9 cellular contexts compared by ENCODE assay signal in the genomic region with DNA sequence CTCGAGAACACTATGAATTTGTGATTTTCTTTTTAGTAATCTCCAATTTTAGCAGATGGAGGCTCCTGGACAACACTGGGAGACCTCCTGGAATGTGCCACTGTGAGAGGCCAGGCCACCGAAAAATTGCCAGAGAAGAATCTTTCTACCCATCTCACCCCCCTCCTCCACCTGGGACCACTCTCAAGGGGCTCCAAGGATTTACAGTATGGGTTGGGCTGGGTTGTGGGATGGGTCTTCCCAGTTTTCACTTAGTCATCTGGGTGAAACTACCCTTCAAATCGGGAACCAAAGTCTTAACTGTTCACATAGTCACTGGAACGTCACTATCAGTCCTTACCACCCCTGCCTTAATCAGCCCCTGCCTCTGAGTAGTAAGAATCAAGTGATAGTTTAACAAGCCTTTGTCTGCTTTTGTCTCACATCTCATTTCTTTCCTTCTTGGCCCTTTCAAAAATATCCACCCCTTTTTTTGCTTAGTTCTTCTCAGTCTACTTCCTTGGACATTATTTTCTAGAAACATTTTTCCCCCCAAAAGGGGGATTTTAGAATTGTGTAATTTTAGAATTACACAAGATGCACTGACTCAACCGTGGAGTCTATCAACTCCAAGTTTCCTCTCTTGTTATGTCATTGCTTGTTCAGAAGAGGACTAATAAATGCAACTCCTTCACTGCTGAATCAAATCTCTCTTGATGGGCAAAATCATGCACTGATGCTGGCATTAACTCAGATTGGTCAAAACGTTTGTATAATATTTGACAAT.
"Had no signal": no experiment of that assay in that cellular context is flagged by ENCODE, and none has a peak within 500 bp of the region (broad histone marks: within the 10 kb centered on the region; RNA-seq: fewer than 3 reads in every experiment).

No MANE protein-coding gene starts in this region.

- H3K4me1 Mint-ChIP-seq: IgD-negative memory B cell had no signal

- H3K4me3 Mint-ChIP-seq: HFFc6, IgD-negative memory B cell had no signal

- H3K4me3 ChIP-seq: GM23248, HAP-1 had no signal

- H2AFZ ChIP-seq: GM23248 had no signal

- FAIRE-seq: HepG2 had no signal

- H3K27ac ChIP-seq: GM23248, HL-60 had no signal

- H3K9me3 ChIP-seq: HAP-1 had no signal

- H3K27ac Mint-ChIP-seq: HFFc6, IgD-negative memory B cell had no signal

- DNase-seq: GM23248, GOT3, H7, HFFc6 had no signal

- ATAC-seq: HCT116, HepG2 had no signal

- H3K36me3 ChIP-seq: HAP-1 had no signal

- H3K4me1 ChIP-seq: HAP-1 had no signal

- H3K9ac ChIP-seq: GM23248 had no signal

- H3K9me3 Mint-ChIP-seq: IgD-negative memory B cell had no signal
